ENCODE assay signal across 29 cellular contexts in genomic region chr18:32553640-32554039, GRCh38.
"Had no signal": no experiment of that assay in that cellular context is flagged by ENCODE, and none has a peak within 500 bp of the region (broad histone marks: within the 10 kb centered on the region; RNA-seq: fewer than 3 reads in every experiment).

No MANE protein-coding gene starts in this region.

- H3K36me3 Mint-ChIP-seq: memory B cell; mesothelial cell of epicardium; naive B cell; natural killer cell treated with Interleukin-12 subunit alpha and Interleukin-12 subunit beta and Interleukin-15 and Interleukin-18, amount 100 ng/mL, for 72 hours; stimulated activated effector memory CD8-positive, alpha-beta T cell treated with anti-CD3 and anti-CD28 coated beads, Interleukin-12 subunit alpha, Interleukin-12 subunit beta, amount 100 ng/mL, for 72 hours had no signal

- H3K4me1 ChIP-seq: colonic mucosa, gastrocnemius medialis, parathyroid adenoma, right lobe of liver, thyroid gland, vagina had no signal

- H3K27ac ChIP-seq: colonic mucosa, epithelial cell of prostate, gastrocnemius medialis, neutrophil, parathyroid adenoma, right lobe of liver, thyroid gland, vagina had no signal

- H2AFZ ChIP-seq: parathyroid adenoma had no signal

- H3K4me3 Mint-ChIP-seq: dendritic cell treated with granulocyte-macrophage colony-stimulating factor and Interleukin-4, amounts not matched to agents 40 ng/mL and 50 ng/mL, for 4 days; endodermal cell; memory B cell; mesothelial cell of epicardium; naive B cell; natural killer cell treated with Interleukin-12 subunit alpha and Interleukin-12 subunit beta and Interleukin-15 and Interleukin-18, amount 100 ng/mL, for 72 hours; stimulated activated effector memory CD8-positive, alpha-beta T cell treated with anti-CD3 and anti-CD28 coated beads, Interleukin-12 subunit alpha, Interleukin-12 subunit beta, amount 100 ng/mL, for 72 hours had no signal

- H3K9me3 Mint-ChIP-seq: dendritic cell treated with granulocyte-macrophage colony-stimulating factor and Interleukin-4, amounts not matched to agents 40 ng/mL and 50 ng/mL, for 4 days; endodermal cell; memory B cell; mesothelial cell of epicardium; naive B cell; natural killer cell treated with Interleukin-12 subunit alpha and Interleukin-12 subunit beta and Interleukin-15 and Interleukin-18, amount 100 ng/mL, for 72 hours; stimulated activated effector memory CD8-positive, alpha-beta T cell treated with anti-CD3 and anti-CD28 coated beads, Interleukin-12 subunit alpha, Interleukin-12 subunit beta, amount 100 ng/mL, for 72 hours had no signal

- ATAC-seq: esophagus mucosa; left ventricle myocardium superior; mucosa of descending colon; natural killer cell treated with Interleukin-12 subunit alpha and Interleukin-12 subunit beta and Interleukin-15 and Interleukin-18, amount 100 ng/mL, for 72 hours; right lobe of liver; stimulated activated effector memory CD8-positive, alpha-beta T cell treated with anti-CD3 and anti-CD28 coated beads, Interleukin-12 subunit alpha, Interleukin-12 subunit beta, amount 100 ng/mL, for 72 hours had no signal

- H3K4me3 ChIP-seq: colonic mucosa, gastrocnemius medialis, lung, mucosa of descending colon, right lobe of liver, stomach, thyroid gland, vagina had no signal

- H3K27me3 ChIP-seq: colonic mucosa, gastrocnemius medialis, neutrophil, right lobe of liver, stomach, thyroid gland, vagina had no signal

- H3K79me2 ChIP-seq: parathyroid adenoma had no signal

- H3K9me3 ChIP-seq: colonic mucosa, gastrocnemius medialis, mucosa of descending colon, neutrophil, right lobe of liver, stomach, thyroid gland, vagina had no signal

- H3K27ac Mint-ChIP-seq: dendritic cell treated with granulocyte-macrophage colony-stimulating factor and Interleukin-4, amounts not matched to agents 40 ng/mL and 50 ng/mL, for 4 days; endodermal cell; memory B cell; mesothelial cell of epicardium; naive B cell; natural killer cell treated with Interleukin-12 subunit alpha and Interleukin-12 subunit beta and Interleukin-15 and Interleukin-18, amount 100 ng/mL, for 72 hours; progenitor cell of endocrine pancreas; stimulated activated effector memory CD8-positive, alpha-beta T cell treated with anti-CD3 and anti-CD28 coated beads, Interleukin-12 subunit alpha, Interleukin-12 subunit beta, amount 100 ng/mL, for 72 hours had no signal

- H3K4me1 Mint-ChIP-seq: naive B cell; stimulated activated effector memory CD8-positive, alpha-beta T cell treated with anti-CD3 and anti-CD28 coated beads, Interleukin-12 subunit alpha, Interleukin-12 subunit beta, amount 100 ng/mL, for 72 hours had no signal

- DNase-seq: colonic mucosa; effector CD8-positive, alpha-beta T cell; endodermal cell; foreskin fibroblast; gastrocnemius medialis; head of caudate nucleus; left ventricle myocardium superior; mucosa of descending colon; naive B cell; right lobe of liver; small intestine; stimulated activated CD4-positive, alpha-beta T cell treated with anti-CD3 and anti-CD28 coated beads, Interleukin-1b, Interleukin-23, amount 100 ng/mL, for 48 hours; stimulated activated CD4-positive, alpha-beta T cell treated with anti-CD3 and anti-CD28 coated beads, Interleukin-4, amount 100 ng/mL, for 1 hour; stimulated activated naive CD4-positive, alpha-beta T cell treated with Interleukin-2 at 50 U/mL for 16 hours; stomach; thyroid gland; trophoblast cell had no signal

- H3K9ac ChIP-seq: parathyroid adenoma had no signal

- H3K36me3 ChIP-seq: colonic mucosa, gastrocnemius medialis, neutrophil, right lobe of liver, stomach, thyroid gland, vagina had no signal
